In genomic region chr15:62528505-62528904, GRCh38 we compare ENCODE assay signal across 14 cellular contexts.
DNase-seq lines count a peak whose midpoint lies in the region; ATAC-seq and TF ChIP-seq lines count a peak whose summit lies in the region.
"Had no signal": no experiment of that assay in that cellular context is flagged by ENCODE, and none has a peak within 500 bp of the region (broad histone marks: within the 10 kb centered on the region; RNA-seq: fewer than 3 reads in every experiment).

No MANE protein-coding gene starts in this region.

- H3K9me3 ChIP-seq in WERI-Rb-1 (ENCODE audit: severe bottlenecking) (no peaks in the 10 kb centered on the region), uterus (no peaks in the 10 kb centered on the region), MM.1S (replicated peaks; ENCODE audit: insufficient read depth, low read length) (no peaks in the 10 kb centered on the region)
- H3K9me3 ChIP-seq: BLaER1 had no signal

- no peaks in the 10 kb centered on the region for H3K36me3 Mint-ChIP-seq in GM23338 (ENCODE audit: low read depth)
- H3K36me3 Mint-ChIP-seq: CD4-positive, CD25-positive, alpha-beta regulatory T cell had no signal

- intact Hi-C loops in uterus (cut with DNase I; ENCODE audit: low total_unique reads) = no loop called here

- no peak overlapping the region for H2BK120ac ChIP-seq in mesendoderm (ENCODE audit: low read depth, low read length)

- H3K4me1 ChIP-seq in GM23338 (ENCODE audit: insufficient read depth) (no peaks in the 10 kb centered on the region; the same call in 1 of the 2 replicates), mesendoderm (ENCODE audit: control insufficient read depth, low read depth, low read length) (peaks cover 5% of the 10 kb centered on the region), uterus (no peaks in the 10 kb centered on the region), MM.1S (ENCODE audit: low read length) (no peaks in the 10 kb centered on the region)
- H3K4me1 ChIP-seq: BLaER1 had no signal

- no peak overlapping the region for H3K4me3 Mint-ChIP-seq in GM23338
- H3K4me3 Mint-ChIP-seq: CD4-positive, CD25-positive, alpha-beta regulatory T cell; H9; IgD-negative memory B cell had no signal

- no peaks in the 10 kb centered on the region for H3K27me3 ChIP-seq in GM23338 (ENCODE audit: insufficient read depth)
- no peaks in the 10 kb centered on the region for H3K27me3 ChIP-seq in WERI-Rb-1 (ENCODE audit: insufficient read depth, low read depth, severe bottlenecking)
- no peaks in the 10 kb centered on the region for H3K27me3 ChIP-seq in mesendoderm (ENCODE audit: insufficient read depth, low read length, poor library complexity)
- H3K27me3 ChIP-seq in uterus = no peaks in the 10 kb centered on the region
- H3K27me3 ChIP-seq in MM.1S (replicated peaks; ENCODE audit: insufficient read depth, low read length) = no peaks in the 10 kb centered on the region
- H3K27me3 ChIP-seq: BLaER1 had no signal

- no peak overlapping the region for H3K9ac ChIP-seq in mesendoderm (ENCODE audit: low read length)
- H3K9ac ChIP-seq in MM.1S (ENCODE audit: low read length) = no peak overlapping the region
- H3K9ac ChIP-seq: BLaER1, GM23248 had no signal

- peak; percentile 29; the same call in 2 of the 3 replicates for ATAC-seq in GM23338
- ATAC-seq: GM12878 had no signal

- H3K27ac ChIP-seq in GM23338 (ENCODE audit: low read depth) = no peak overlapping the region
- 0 out of 2 replicates have a peak overlapping the region, but pooled peaks have one; percentile 27 for H3K27ac ChIP-seq in WERI-Rb-1
- no peak overlapping the region for H3K27ac ChIP-seq in mesendoderm (ENCODE audit: low read depth, low read length)
- H3K27ac ChIP-seq in uterus = no peak overlapping the region
- H3K27ac ChIP-seq in MM.1S (ENCODE audit: low read length) = no peak overlapping the region
- H3K27ac ChIP-seq: BLaER1, GM23248 had no signal

- peaks cover 4% of the 10 kb centered on the region for H3K79me1 ChIP-seq in mesendoderm (ENCODE audit: low read length)

- no peak overlapping the region for H2AK5ac ChIP-seq in mesendoderm (ENCODE audit: low read length)

- no peak overlapping the region for H3K4ac ChIP-seq in mesendoderm (ENCODE audit: low read depth, low read length)

- H3K36me3 ChIP-seq in GM23338 (ENCODE audit: insufficient read depth) (no peaks in the 10 kb centered on the region), WERI-Rb-1 (no peaks in the 10 kb centered on the region), mesendoderm (ENCODE audit: control insufficient read depth, insufficient read depth, low read length) (no peaks in the 10 kb centered on the region), uterus (no peaks in the 10 kb centered on the region), MM.1S (replicated peaks; ENCODE audit: insufficient read depth, low read length) (no peaks in the 10 kb centered on the region)
- H3K36me3 ChIP-seq: BLaER1 had no signal

- no peak overlapping the region for H2BK15ac ChIP-seq in mesendoderm (replicated peaks; ENCODE audit: low read depth)

- no peaks in the 10 kb centered on the region for H3K9me2 ChIP-seq in GM23338 (ENCODE audit: insufficient read depth)
- H3K9me2 ChIP-seq in MM.1S (replicated peaks; ENCODE audit: insufficient read depth, low read length) = no peaks in the 10 kb centered on the region

- no peak for TF ChIP-seq CTCF in GM23338 (conservative IDR thresholded peaks at IDR 0.05; ENCODE audit: low read depth in 2 of 2)
- 0 out of 2 replicates have a peak, but pooled peaks have one; percentile 6 for TF ChIP-seq CTCF in WERI-Rb-1 (IDR thresholded peaks at IDR 0.05; ENCODE audit: low read depth, low read length)
- TF ChIP-seq CTCF in uterus (IDR thresholded peaks at IDR 0.05) = no peak
- TF ChIP-seq CTCF in MM.1S (IDR thresholded peaks at IDR 0.05; ENCODE audit: low read length) = no peak

- no peak overlapping the region for H3K18ac ChIP-seq in mesendoderm (ENCODE audit: low read length)

- H4K5ac ChIP-seq in mesendoderm (ENCODE audit: low read length) = no peak overlapping the region

- H3K4me3 ChIP-seq in GM23338 (no peak overlapping the region), WERI-Rb-1 (ENCODE audit: low read depth, low read length) (no peak overlapping the region), mesendoderm (ENCODE audit: low read length) (no peak overlapping the region), uterus (no peak overlapping the region), MM.1S (ENCODE audit: low read length) (no peak overlapping the region)
- H3K4me3 ChIP-seq: BLaER1, GM12878, GM23248 had no signal

- DNase-seq in GM23338 (ENCODE audit: low spot score) (peak; percentile 32), WERI-Rb-1 (no peak), mesendoderm (peak; percentile 63), GDM1 (lab: John Stamatoyannopoulos, UW) (no peak), uterus (no peak), MM.1S (no peak)
- no peak for DNase-seq in stimulated activated CD4-positive, alpha-beta T cell treated with anti-CD3 and anti-CD28 coated beads, Interleukin-2, amount 100 ng/mL, for 48 hours
- DNase-seq: CD4-positive, CD25-positive, alpha-beta regulatory T cell; DMS53; GM23248; H9 had no signal

- H3K27me3 Mint-ChIP-seq in GM23338 (ENCODE audit: insufficient read depth, low read depth, poor library complexity) = no peaks in the 10 kb centered on the region
- H3K27me3 Mint-ChIP-seq: IgD-negative memory B cell had no signal

- H2AFZ ChIP-seq in GM23338 = no peak overlapping the region
- H2AFZ ChIP-seq in MM.1S (ENCODE audit: low read length) = no peak overlapping the region
- H2AFZ ChIP-seq: GM23248 had no signal

- H3K9me3 Mint-ChIP-seq in GM23338 = no peaks in the 10 kb centered on the region
- H3K9me3 Mint-ChIP-seq: H9 had no signal

- no peaks in the 10 kb centered on the region for H3F3A ChIP-seq in GM23338 (replicated peaks; ENCODE audit: low read depth)
- H3F3A ChIP-seq in MM.1S (ENCODE audit: insufficient read depth, low read length) = no peaks in the 10 kb centered on the region

- no peak overlapping the region for H3K4me2 ChIP-seq in GM23338
- H3K4me2 ChIP-seq in mesendoderm (ENCODE audit: low read length) = no peak overlapping the region
- H3K4me2 ChIP-seq in MM.1S (ENCODE audit: low read depth, low read length) = no peak overlapping the region
- H3K4me2 ChIP-seq: BLaER1 had no signal

- H4K8ac ChIP-seq in mesendoderm (ENCODE audit: low read depth, low read length) = no peak overlapping the region

- no peak for TF ChIP-seq POLR2A in uterus (IDR thresholded peaks at IDR 0.05)

- H3K56ac ChIP-seq in mesendoderm (ENCODE audit: low read length) = peak overlapping the region; percentile 27

- no peak overlapping the region for H3K27ac Mint-ChIP-seq in GM23338
- H3K27ac Mint-ChIP-seq: CD4-positive, CD25-positive, alpha-beta regulatory T cell; H9; IgD-negative memory B cell had no signal

- no peak overlapping the region for H3K23ac ChIP-seq in mesendoderm (ENCODE audit: low read length)

- H3K4me1 Mint-ChIP-seq in GM23338 = peaks cover 6% of the 10 kb centered on the region
- H3K4me1 Mint-ChIP-seq: CD4-positive, CD25-positive, alpha-beta regulatory T cell; IgD-negative memory B cell had no signal

- H2BK5ac ChIP-seq in mesendoderm (ENCODE audit: low read length) = no peak overlapping the region

- WGBS in mesendoderm (ENCODE audit: extremely low coverage, insufficient coverage, low lambda C conversion rate) = no CpG with 5 or more reads among the region's 4 CpGs

- no peaks in the 10 kb centered on the region for H3K79me2 ChIP-seq in GM23338 (replicated peaks; ENCODE audit: insufficient read depth)
- H3K79me2 ChIP-seq in mesendoderm (ENCODE audit: control insufficient read depth, insufficient read depth, low read length) = no peaks in the 10 kb centered on the region
- H3K79me2 ChIP-seq in MM.1S (ENCODE audit: low read length) = no peaks in the 10 kb centered on the region

- H4K20me1 ChIP-seq in GM23338 (replicated peaks; ENCODE audit: insufficient read depth) (peaks cover under 1% of the 10 kb centered on the region), MM.1S (ENCODE audit: insufficient read depth, low read length) (no peaks in the 10 kb centered on the region)
- H4K20me1 ChIP-seq: BLaER1 had no signal

TF ChIP-seq in GM23338, 12 proteins besides CTCF, POLR2A, EP300 and RAD21:
- TF ChIP-seq ZNF114 (CRISPR knock-in tag; IDR thresholded peaks at IDR 0.05) (no peak), JUNB (IDR thresholded peaks at IDR 0.05; ENCODE audit: unreplicated experiment) (no peak), NANOG (IDR thresholded peaks at IDR 0.05; ENCODE audit: borderline replicate concordance) (no peak), STAT1 (IDR thresholded peaks at IDR 0.05; ENCODE audit: unreplicated experiment) (no peak), EZH2phosphoT487 (IDR thresholded peaks at IDR 0.05; ENCODE audit: unreplicated experiment) (no peak)

Comparison
In these comparisons a context has a peak if more than half of its experiments do, and no peak if none do; other contexts are left out.
1. DNase-seq: peak in GM23338 (single experiment) and mesendoderm (single experiment); none in WERI-Rb-1 (single experiment), GDM1 (single experiment), uterus (0 of 2), stimulated activated CD4-positive, alpha-beta T cell treated with anti-CD3 and anti-CD28 coated beads, Interleukin-2, amount 100 ng/mL, for 48 hours (0 of 2) and MM.1S (single experiment).